ENCODE assay signal across 14 cellular contexts in the genomic region with DNA sequence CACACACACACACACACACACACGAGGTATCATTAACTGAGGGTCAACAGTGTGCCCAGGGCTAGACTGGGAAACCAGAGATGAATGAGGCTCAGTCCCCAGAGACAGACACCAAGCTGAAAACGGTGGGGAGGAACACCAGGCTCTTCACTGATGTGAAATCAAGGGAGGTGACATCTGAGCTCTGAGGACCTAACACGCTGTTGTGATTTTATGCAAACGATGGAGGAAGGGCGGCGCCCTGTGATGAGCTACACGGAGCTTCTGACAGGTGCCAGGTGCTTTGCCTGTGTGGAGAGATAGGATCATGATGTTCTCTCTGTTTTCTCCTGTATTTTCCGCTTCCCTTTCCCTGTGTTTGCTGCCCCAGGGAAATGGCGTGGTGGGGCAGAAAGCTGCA. TPM values are rescaled to one million over a fixed set of nuclear protein-coding genes. Genes with fewer than 3 reads are reported as not detected.
DNase-seq lines count a peak whose midpoint lies in the region; ATAC-seq, FAIRE-seq and TF ChIP-seq lines count a peak whose summit lies in the region.
"Had no signal": no experiment of that assay in that cellular context is flagged by ENCODE, and none has a peak within 500 bp of the region (broad histone marks: within the 10 kb centered on the region; RNA-seq: fewer than 3 reads in every experiment).

No MANE protein-coding gene starts in this region.

- peak overlapping the region; percentile 30 for H2AFZ ChIP-seq in keratinocyte (ENCODE audit: control insufficient read depth, low read length)

- no peak overlapping the region for H3K27ac Mint-ChIP-seq in activated CD4-positive, alpha-beta T cell treated with anti-CD3 and anti-CD28 coated beads, Interleukin-2, amount 10 ng/mL, durations not matched to agents 7 days and 5 days

- H3K9me1 ChIP-seq in keratinocyte (ENCODE audit: control insufficient read depth, extremely low read depth, insufficient read depth, low read length): no peaks in the 10 kb centered on the region

- in situ Hi-C loops in G401 (cut with HindIII; ENCODE audit: low sequenced_read_pairs): no loop called here

- no peaks in the 10 kb centered on the region for H4K20me1 ChIP-seq in keratinocyte (ENCODE audit: control insufficient read depth, extremely low read depth, insufficient read depth, low read length)

- H3K4me3 ChIP-seq in HEK293 (ENCODE audit: low read depth, low read length) (no peak overlapping the region), keratinocyte (ENCODE audit: control insufficient read depth in 2 of 3, extremely low read depth in 1 of 3, insufficient read depth in 2 of 3, low read depth in 1 of 3, low read length in 3 of 3) (no peak overlapping the region)
- H3K4me3 ChIP-seq: testis had no signal

- no peaks in the 10 kb centered on the region for H3K36me3 Mint-ChIP-seq in activated CD4-positive, alpha-beta T cell treated with anti-CD3 and anti-CD28 coated beads, Interleukin-2, amount 10 ng/mL, durations not matched to agents 7 days and 5 days (ENCODE audit: low read depth)

- H3K27me3 ChIP-seq in keratinocyte (ENCODE audit: control insufficient read depth, extremely low read depth, insufficient read depth, low read length): no peaks in the 10 kb centered on the region
- H3K27me3 ChIP-seq: neutrophil, testis had no signal

- CTCF ChIA-PET in HEK293 (lab: Yijun Ruan, JAX): interaction anchor here (0.7 to 2.3 kb wide), 4 partner anchors 27 to 386 kb away, joined by 3 to 6 read pairs (median 3); no protein-coding TSS in a partner anchor
- CTCF ChIA-PET in activated CD4-positive, alpha-beta T cell treated with anti-CD3 and anti-CD28 coated beads, Interleukin-2, amount 10 ng/mL, durations not matched to agents 7 days and 5 days (lab: Charles Lee): interaction anchor here (0.6 kb wide), 1 partner anchor 9 kb away, joined by 3 read pairs; no protein-coding TSS in a partner anchor

- no peak overlapping the region for H3K4me3 Mint-ChIP-seq in activated CD4-positive, alpha-beta T cell treated with anti-CD3 and anti-CD28 coated beads, Interleukin-2, amount 10 ng/mL, durations not matched to agents 7 days and 5 days

- dilution Hi-C loops in keratinocyte (cut with MboI; ENCODE audit: extremely low pct_ligation_motif_present, low sequenced_read_pairs): no loop called here

- TF ChIP-seq CTCF in HEK293 (tag by site-specific recombination; IDR thresholded peaks at IDR 0.05): no peak
- TF ChIP-seq CTCF in keratinocyte (optimal IDR thresholded peaks at IDR 0.05 in 1 of 3, IDR thresholded peaks at IDR 0.05 in 1 of 3, conservative IDR thresholded peaks at IDR 0.05 in 1 of 3; ENCODE audit: extremely low read depth in 1 of 3, insufficient read depth in 2 of 3, low read length in 3 of 3): no peak

- no peaks in the 10 kb centered on the region for H3K79me2 ChIP-seq in keratinocyte (ENCODE audit: control insufficient read depth, insufficient read depth, low read length)

- no peak overlapping the region for H3K9ac ChIP-seq in keratinocyte (ENCODE audit: control insufficient read depth, extremely low read depth, insufficient read depth, low read length)

- H3K9me3 ChIP-seq in HEK293 (ENCODE audit: control insufficient read depth, insufficient read depth, low read depth, low read length) (no peaks in the 10 kb centered on the region), keratinocyte (ENCODE audit: control insufficient read depth, low read depth, low read length) (no peaks in the 10 kb centered on the region)
- H3K9me3 ChIP-seq: neutrophil, testis had no signal

- H3K4me1 Mint-ChIP-seq in activated CD4-positive, alpha-beta T cell treated with anti-CD3 and anti-CD28 coated beads, Interleukin-2, amount 10 ng/mL, durations not matched to agents 7 days and 5 days: no peaks in the 10 kb centered on the region

- H3K4me2 ChIP-seq in keratinocyte (ENCODE audit: control insufficient read depth, extremely low read depth, insufficient read depth, low read depth, low read length): no peak overlapping the region

- H3K4me1 ChIP-seq in HEK293 (ENCODE audit: control insufficient read depth, insufficient read depth, low read length): no peaks in the 10 kb centered on the region
- no peaks in the 10 kb centered on the region for H3K4me1 ChIP-seq in keratinocyte (ENCODE audit: control insufficient read depth, extremely low read depth, insufficient read depth, low read length)
- H3K4me1 ChIP-seq: testis had no signal

- H3K9me3 Mint-ChIP-seq in activated CD4-positive, alpha-beta T cell treated with anti-CD3 and anti-CD28 coated beads, Interleukin-2, amount 10 ng/mL, durations not matched to agents 7 days and 5 days: no peaks in the 10 kb centered on the region

- H3K27me3 Mint-ChIP-seq in activated CD4-positive, alpha-beta T cell treated with anti-CD3 and anti-CD28 coated beads, Interleukin-2, amount 10 ng/mL, durations not matched to agents 7 days and 5 days: no peaks in the 10 kb centered on the region

- FAIRE-seq in keratinocyte (lab: Jason Lieb, UNC): no peak
- FAIRE-seq: D721Med, endometrium had no signal

- POLR2A ChIA-PET in HEK293 (lab: Yijun Ruan, JAX): no interaction called here
- POLR2A ChIA-PET in activated CD4-positive, alpha-beta T cell treated with anti-CD3 and anti-CD28 coated beads, Interleukin-2, amount 10 ng/mL, durations not matched to agents 7 days and 5 days (lab: Charles Lee): no interaction called here

- DNase-seq in ELF-1 (ENCODE audit: low read depth, low spot score) (peak; percentile 47), NCI-H2171 treated with DMSO at 0.1 percent for 48 hours (lab: John Stamatoyannopoulos, UW) (peak; percentile 99), keratinocyte (ENCODE audit: low read depth, low spot score) (no peak), G401 (ENCODE audit: low spot score) (no peak), UCSD-AML1 (lab: John Stamatoyannopoulos, UW; ENCODE audit: unreplicated experiment) (no peak)
- no peak for DNase-seq in activated CD4-positive, alpha-beta T cell treated with anti-CD3 and anti-CD28 coated beads, Interleukin-2, amount 10 ng/mL, durations not matched to agents 7 days and 5 days
- DNase-seq: activated CD4-positive, alpha-beta T cell treated with anti-CD3 and anti-CD28 coated beads, Interleukin-2, amount 50 U/mL, for 1 hour; KG1; testis had no signal

- H3K36me3 ChIP-seq in HEK293 (ENCODE audit: control insufficient read depth in 2 of 2, insufficient read depth in 1 of 2, low read length in 2 of 2) (no peaks in the 10 kb centered on the region), keratinocyte (ENCODE audit: control insufficient read depth in 2 of 2, extremely low read depth in 1 of 2, insufficient read depth in 2 of 2, low read length in 2 of 2) (no peaks in the 10 kb centered on the region)
- H3K36me3 ChIP-seq: neutrophil had no signal

- ATAC-seq in HG03439 (IDR thresholded peaks at IDR 0.05; ENCODE audit: unreplicated experiment): no peak

- H3K27ac ChIP-seq in HEK293 (ENCODE audit: extremely low read depth, low read depth, low read length) (no peak overlapping the region), keratinocyte (ENCODE audit: control insufficient read depth, insufficient read depth, low read length) (no peak overlapping the region)
- H3K27ac ChIP-seq: neutrophil, testis had no signal

TF ChIP-seq in HEK293, 187 proteins besides CTCF, POLR2A, EP300 and RAD21 (continues in another document):
- TF ChIP-seq PRDM1 (tag by site-specific recombination; IDR thresholded peaks at IDR 0.05): peak; percentile 56

RNA-seq across cellular contexts. Expression of gene CYB5R3, which starts 6.5 kb away (rescaled TPM):
- 92.3 to 130 TPM (median 102 TPM) in 3 replicates for polyA plus RNA-seq in keratinocyte
- 25.3 TPM for polyA plus RNA-seq in keratinocyte (2011; ENCODE audit: low read depth)
- 97.1 and 168 TPM in 2 replicates for polyA plus RNA-seq in keratinocyte (2011; cell fraction: cytosol; rRNA removed)
- 81.0 and 113 TPM in 2 replicates for polyA plus RNA-seq in keratinocyte (2011; cell fraction: nucleus; rRNA removed)
- polyA plus RNA-seq in keratinocyte (2012; ENCODE audit: low replicate concordance): 103 and 190 TPM in 2 replicates
- polyA minus RNA-seq in keratinocyte: 105 to 302 TPM (median 113 TPM) in 3 replicates
- polyA minus RNA-seq in keratinocyte (2011; cell fraction: cytosol; rRNA and poly(A)+ RNA removed): 191 TPM
- polyA minus RNA-seq in keratinocyte (2011; cell fraction: nucleus; rRNA and poly(A)+ RNA removed): 57.7 and 69.0 TPM in 2 replicates
- total RNA-seq in G401 (2014; rRNA removed; shearing (Covaris generic)): 39.0 and 44.6 TPM in 2 replicates
- 10 to 100 TPM; 84.3 to 91.9 TPM for total RNA-seq in activated CD4-positive, alpha-beta T cell treated with anti-CD3 and anti-CD28 coated beads, Interleukin-2, amount 10 ng/mL, durations not matched to agents 7 days and 5 days

RNA-seq across cellular contexts. Expression of gene ATP5MGL, which starts 15.3 kb away (rescaled TPM):
- not detected in 3 replicates for polyA plus RNA-seq in keratinocyte
- 0.46 TPM for polyA plus RNA-seq in keratinocyte (2011; ENCODE audit: low read depth)
- 0.14 TPM in 1 of 2 replicates, not detected in the other for polyA plus RNA-seq in keratinocyte (2011; cell fraction: cytosol; rRNA removed)
- 0.22 and 0.28 TPM in 2 replicates for polyA plus RNA-seq in keratinocyte (2011; cell fraction: nucleus; rRNA removed)
- not detected in 2 replicates for polyA plus RNA-seq in keratinocyte (2012; ENCODE audit: low replicate concordance)
- 0.33 to 2.7 TPM in 2 of 3 replicates, not detected in the other for polyA minus RNA-seq in keratinocyte
- not detected for polyA minus RNA-seq in keratinocyte (2011; cell fraction: cytosol; rRNA and poly(A)+ RNA removed)
- 0.63 TPM in 1 of 2 replicates, not detected in the other for polyA minus RNA-seq in keratinocyte (2011; cell fraction: nucleus; rRNA and poly(A)+ RNA removed)
- not detected in 2 replicates for total RNA-seq in G401 (2014; rRNA removed; shearing (Covaris generic))
- total RNA-seq in activated CD4-positive, alpha-beta T cell treated with anti-CD3 and anti-CD28 coated beads, Interleukin-2, amount 10 ng/mL, durations not matched to agents 7 days and 5 days: under 1 TPM; 0.45 to 0.71 TPM

RNA-seq across cellular contexts. Expression of gene POLDIP3, which starts 41.0 kb away (rescaled TPM):
- 38.5 to 41.9 TPM (median 38.7 TPM) in 3 replicates for polyA plus RNA-seq in keratinocyte
- polyA plus RNA-seq in keratinocyte (2011; ENCODE audit: low read depth): 25.1 TPM
- 35.2 and 37.0 TPM in 2 replicates for polyA plus RNA-seq in keratinocyte (2011; cell fraction: cytosol; rRNA removed)
- 53.9 and 59.9 TPM in 2 replicates for polyA plus RNA-seq in keratinocyte (2011; cell fraction: nucleus; rRNA removed)
- polyA plus RNA-seq in keratinocyte (2012; ENCODE audit: low replicate concordance): 38.2 and 44.5 TPM in 2 replicates
- polyA minus RNA-seq in keratinocyte: 33.9 to 36.7 TPM (median 34.8 TPM) in 3 replicates
- 19.0 TPM for polyA minus RNA-seq in keratinocyte (2011; cell fraction: cytosol; rRNA and poly(A)+ RNA removed)
- polyA minus RNA-seq in keratinocyte (2011; cell fraction: nucleus; rRNA and poly(A)+ RNA removed): 22.8 and 31.6 TPM in 2 replicates
- total RNA-seq in G401 (2014; rRNA removed; shearing (Covaris generic)): 11.1 and 14.7 TPM in 2 replicates
- total RNA-seq in activated CD4-positive, alpha-beta T cell treated with anti-CD3 and anti-CD28 coated beads, Interleukin-2, amount 10 ng/mL, durations not matched to agents 7 days and 5 days: 10 to 100 TPM; 83.4 to 97.7 TPM

Comparison
In these comparisons a context has a peak if more than half of its experiments do, and no peak if none do; other contexts are left out.
1. DNase-seq: peak in ELF-1 (single experiment) and NCI-H2171 treated with DMSO at 0.1 percent for 48 hours (single experiment); none in keratinocyte (single experiment), G401 (single experiment), UCSD-AML1 (single experiment) and activated CD4-positive, alpha-beta T cell treated with anti-CD3 and anti-CD28 coated beads, Interleukin-2, amount 10 ng/mL, durations not matched to agents 7 days and 5 days (single experiment).